Comparison of ENCODE assay signal across 8 cellular contexts in the genomic region with DNA sequence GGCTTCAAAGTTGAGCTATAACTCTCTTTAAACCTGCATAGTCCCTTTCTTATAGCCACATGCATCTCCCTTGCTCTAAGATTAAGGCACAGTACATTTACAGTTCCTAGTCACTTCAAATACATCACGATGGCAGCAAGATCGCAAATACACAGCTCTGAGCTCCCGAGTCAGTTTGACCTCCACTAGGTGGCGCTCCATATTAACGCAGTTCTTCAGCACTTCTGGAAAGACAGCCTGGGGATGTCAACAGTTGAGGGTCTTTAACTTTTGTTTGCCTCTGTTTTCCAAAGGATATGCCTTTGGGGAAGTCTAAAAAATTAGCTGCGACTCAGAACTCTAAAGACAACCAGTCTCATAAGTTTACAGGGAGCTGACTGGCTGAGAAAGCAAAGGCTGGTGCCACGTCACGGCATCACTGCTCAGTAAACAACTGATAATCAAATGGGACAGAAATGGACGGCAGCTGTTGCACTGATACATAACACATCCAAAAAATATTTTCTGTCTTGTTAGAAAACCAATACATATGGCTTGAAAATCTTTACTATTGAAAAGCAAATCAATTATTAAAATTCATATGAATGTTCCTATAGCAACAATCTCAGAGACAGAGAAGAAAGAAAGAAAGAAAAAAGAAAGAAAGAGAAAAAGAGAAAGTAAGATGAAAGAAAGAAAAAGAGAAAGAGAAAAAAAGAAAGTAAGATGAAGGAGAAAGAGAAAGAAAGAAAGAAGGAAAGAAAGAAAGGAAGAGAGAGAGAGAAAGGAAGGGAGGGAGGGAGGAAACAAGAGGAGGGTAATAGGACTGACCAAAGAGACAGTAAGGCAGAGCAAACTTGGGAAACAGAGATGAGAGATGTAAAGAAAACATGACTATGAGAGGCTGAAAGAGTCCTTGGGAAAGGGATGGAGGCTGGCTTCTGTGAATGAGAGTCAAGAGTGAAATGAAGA.
DNase-seq lines count a peak whose midpoint lies in the region; ATAC-seq, FAIRE-seq and TF ChIP-seq lines count a peak whose summit lies in the region.

No MANE protein-coding gene starts in this region.

- H3K4me1 Mint-ChIP-seq in MCF 10A (ENCODE audit: insufficient read depth, unreplicated experiment) (peaks cover 6% of the 10 kb centered on the region), T-helper 17 cell (no peaks in the 10 kb centered on the region)

- in situ Hi-C loops in Caki2 (cut with HindIII; ENCODE audit: low pct_unique_long_range_greater_than_20kb, low sequenced_read_pairs), result no loop called here

- CTCF ChIA-PET in MCF 10A (lab: Yijun Ruan, JAX), result interaction anchor here (0.5 to 3.5 kb wide), 74 partner anchors 9 to 1838 kb away, joined by 3 to 68 read pairs (median 4); no protein-coding TSS in a partner anchor

- H3K36me3 Mint-ChIP-seq in MCF 10A (ENCODE audit: insufficient read depth, unreplicated experiment), result no peaks in the 10 kb centered on the region
- H3K36me3 Mint-ChIP-seq in T-helper 17 cell (ENCODE audit: low read depth), result no peaks in the 10 kb centered on the region

- FAIRE-seq in islet of Langerhans (lab: Jason Lieb, UNC), result peak; percentile 87

- peak; percentile 79 for TF ChIP-seq CTCF in MCF 10A (IDR thresholded peaks at IDR 0.05; ENCODE audit: unreplicated experiment)

- no peaks in the 10 kb centered on the region for H3K27me3 Mint-ChIP-seq in MCF 10A (ENCODE audit: insufficient read depth, unreplicated experiment)
- no peaks in the 10 kb centered on the region for H3K27me3 Mint-ChIP-seq in T-helper 17 cell

- H3K27ac Mint-ChIP-seq in MCF 10A (ENCODE audit: low read depth, unreplicated experiment) (peak overlapping the region; percentile 52), T-helper 17 cell (no peak overlapping the region)

- peak; percentile 23 for DNase-seq in Caki2 (ENCODE audit: low read depth)
- DNase-seq in NCI-H82 (lab: John Stamatoyannopoulos, UW), result peak; percentile 78
- DNase-seq in MCF 10A (ENCODE audit: unreplicated experiment), result peak; percentile 75
- peak; percentile 2 to 10 for DNase-seq in stimulated activated CD8-positive, alpha-beta memory T cell treated with anti-CD3 and anti-CD28 coated beads, Interleukin-2, amount 100 ng/mL, for 48 hours (ENCODE audit: low read depth in 2 of 2)
- no peak for DNase-seq in T-helper 17 cell

- POLR2A ChIA-PET in MCF 10A (lab: Yijun Ruan, JAX), result interaction anchor here (0.6 kb wide), 1 partner anchor 21 kb away, joined by 3 read pairs; no protein-coding TSS in a partner anchor

- ATAC-seq in GM18858 (IDR thresholded peaks at IDR 0.05; ENCODE audit: unreplicated experiment), result peak; percentile 73
- peak; percentile 76 for ATAC-seq in HG03103 (IDR thresholded peaks at IDR 0.05; ENCODE audit: low read depth, unreplicated experiment)
- ATAC-seq in T-helper 17 cell, result no peak

- intact Hi-C loops in MCF 10A (cut with micrococcal nuclease), result loop anchor here (1.0 to 10.0 kb wide), 6 partner anchors 305 to 1839 kb away; no protein-coding TSS in a partner anchor

- H3K9me3 Mint-ChIP-seq in MCF 10A (ENCODE audit: unreplicated experiment), result no peaks in the 10 kb centered on the region

- no peaks in the 10 kb centered on the region for H3K9me3 ChIP-seq in T-helper 17 cell (ENCODE audit: control insufficient read depth, low read length, poor library complexity, severe bottlenecking)

- H3K4me3 Mint-ChIP-seq in MCF 10A (ENCODE audit: unreplicated experiment) (no peak overlapping the region), T-helper 17 cell (no peak overlapping the region)

- no TSS peak for BruUV-seq in MCF 10A (replicated peaks; lab: Mats Ljungman, UMichigan)

Comparison
In these comparisons a context has a peak if more than half of its experiments do, and no peak if none do; other contexts are left out.
1. DNase-seq: peak in Caki2 (single experiment), NCI-H82 (single experiment), MCF 10A (single experiment) and stimulated activated CD8-positive, alpha-beta memory T cell treated with anti-CD3 and anti-CD28 coated beads, Interleukin-2, amount 100 ng/mL, for 48 hours (2 of 2); none in T-helper 17 cell (0 of 3).